8 cellular contexts compared by ENCODE assay signal in the genomic region with DNA sequence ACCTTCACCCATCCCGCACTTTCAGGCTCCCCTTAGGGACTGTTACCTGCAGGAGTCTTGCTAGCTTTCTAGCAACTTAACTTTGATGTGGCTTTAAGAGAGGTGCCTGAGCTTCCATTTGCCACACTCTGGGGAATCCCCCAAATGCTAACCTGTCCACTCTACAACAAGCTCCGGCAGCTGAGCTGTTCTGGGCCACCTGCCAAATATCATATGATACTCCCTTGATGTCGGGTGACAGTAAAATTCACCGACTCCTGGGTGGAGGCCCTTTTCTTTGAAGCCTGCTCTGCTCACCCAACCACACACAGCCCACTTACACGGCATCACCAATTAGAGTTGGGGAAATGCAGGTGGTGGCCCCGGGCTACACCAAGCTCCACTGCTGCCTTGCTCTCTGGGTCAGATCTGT. TPM values are rescaled to one million over a fixed set of nuclear protein-coding genes. Genes with fewer than 3 reads are reported as not detected.
DNase-seq lines count a peak whose midpoint lies in the region; ATAC-seq and TF ChIP-seq lines count a peak whose summit lies in the region.

No MANE protein-coding gene starts in this region.

- 73% methylated on average over 6 of the region's 6 CpGs; no CpG with 5 or more reads in 1 of the 2 experiments for WGBS in endodermal cell (ENCODE audit: insufficient coverage in 1 of 2, insufficient read length in 1 of 2), 2 experiments

- no peak overlapping the region for H3K27ac ChIP-seq in endodermal cell (ENCODE audit: low read depth, low read length)

- no peaks in the 10 kb centered on the region for H3K9me3 Mint-ChIP-seq in endodermal cell

- TF ChIP-seq CTCF in GM10248 (IDR thresholded peaks at IDR 0.05; ENCODE audit: control extremely low read depth, extremely low read depth, low read depth, missing control alignments) (no peak), endodermal cell (conservative IDR thresholded peaks at IDR 0.05) (no peak)

- H3K27me3 ChIP-seq in endodermal cell (ENCODE audit: control insufficient read depth, insufficient read depth, low read length, poor library complexity, severe bottlenecking): no peaks in the 10 kb centered on the region

- peaks cover 2% of the 10 kb centered on the region for H3K27me3 Mint-ChIP-seq in endodermal cell (ENCODE audit: insufficient read depth)

- no peaks in the 10 kb centered on the region for H3K9me3 ChIP-seq in endodermal cell (ENCODE audit: control insufficient read depth, low read length)

- no peaks in the 10 kb centered on the region for H3K36me3 Mint-ChIP-seq in endodermal cell (ENCODE audit: low read depth)

- no peak overlapping the region for H3K9ac ChIP-seq in endodermal cell (ENCODE audit: extremely low read depth, low read length, poor library complexity, severe bottlenecking)

- CTCF ChIA-PET in GM10248 (lab: Yijun Ruan, JAX): interaction anchor here (0.8 to 14.4 kb wide), 10 partner anchors 13 to 304 kb away, joined by 3 to 174 read pairs (median 4); partner anchors contain the start of gene CCR1

- H3K4me3 Mint-ChIP-seq in endodermal cell: no peak overlapping the region

- intact Hi-C loops in left cardiac atrium (cut with DNase I) (no loop called here), posterior cingulate gyrus (cut with DNase I) (no loop called here)

- peak; percentile 57 for DNase-seq in GM10248 (ENCODE audit: extremely low spot score)
- peak; percentile 82 for DNase-seq in NCI-H1105 treated with DMSO at 0.1 percent for 48 hours (lab: John Stamatoyannopoulos, UW)
- peak; percentile 46 to 87 for DNase-seq in activated CD4-positive, alpha-beta T cell treated with anti-CD3 and anti-CD28 coated beads, Interleukin-2, amount 50 U/mL, for 24 hours (ENCODE audit: low read depth in 1 of 2, low spot score in 1 of 2)
- DNase-seq in left cardiac atrium: peak; percentile 33
- DNase-seq in stimulated activated CD8-positive, alpha-beta memory T cell treated with anti-CD3 and anti-CD28 coated beads, Interleukin-2, amount 100 ng/mL, for 48 hours (ENCODE audit: low read depth in 2 of 2): peak; percentile 49 to 51
- DNase-seq in posterior cingulate gyrus: no peak
- DNase-seq in endodermal cell: no peak

- H3K4me3 ChIP-seq in endodermal cell (ENCODE audit: low read length): no peak overlapping the region

- H3K4me1 ChIP-seq in endodermal cell (ENCODE audit: control insufficient read depth, insufficient read depth, low read length): no peaks in the 10 kb centered on the region

- ATAC-seq in left cardiac atrium: peak; percentile 48 to 60
- no peak for ATAC-seq in GM19035 (IDR thresholded peaks at IDR 0.05; ENCODE audit: unreplicated experiment)

- POLR2A ChIA-PET in GM10248 (lab: Yijun Ruan, JAX): interaction anchor here (1.0 kb wide), 1 partner anchor 103 kb away, joined by 4 read pairs; no protein-coding TSS in a partner anchor

- no peak overlapping the region for H3K27ac Mint-ChIP-seq in endodermal cell

- no peaks in the 10 kb centered on the region for H3K36me3 ChIP-seq in endodermal cell (ENCODE audit: control insufficient read depth, insufficient read depth, low read length)

- H3K4me1 Mint-ChIP-seq in endodermal cell: peaks cover 2% of the 10 kb centered on the region

RNA-seq across cellular contexts. Expression of gene XCR1, which starts 38.0 kb away (rescaled TPM):
- total RNA-seq in left cardiac atrium: under 1 TPM; 0.08 to 0.09 TPM
- total RNA-seq in endodermal cell: not detected
- polyA plus RNA-seq in endodermal cell (2013, experiment 1 of 2): not detected
- polyA plus RNA-seq in endodermal cell (2013, experiment 2 of 2): not detected

Comparison
In these comparisons a context has a peak if more than half of its experiments do, and no peak if none do; other contexts are left out.
1. DNase-seq: peak in GM10248 (single experiment), NCI-H1105 treated with DMSO at 0.1 percent for 48 hours (single experiment), activated CD4-positive, alpha-beta T cell treated with anti-CD3 and anti-CD28 coated beads, Interleukin-2, amount 50 U/mL, for 24 hours (2 of 2), left cardiac atrium (single experiment) and stimulated activated CD8-positive, alpha-beta memory T cell treated with anti-CD3 and anti-CD28 coated beads, Interleukin-2, amount 100 ng/mL, for 48 hours (2 of 2); none in posterior cingulate gyrus (0 of 10) and endodermal cell (single experiment).